Comparison of ENCODE assay signal across 6 cellular contexts in genomic region chr6:58419321-58419720, GRCh38.
"Had no signal": no experiment of that assay in that cellular context is flagged by ENCODE, and none has a peak within 500 bp of the region (broad histone marks: within the 10 kb centered on the region; RNA-seq: fewer than 3 reads in every experiment).

No MANE protein-coding gene starts in this region.

- ATAC-seq: HCT116, HepG2 had no signal

- DNase-seq: GM23248, GOT3, H7, KBM-7 had no signal
